In genomic region chr19:46328079-46328478, GRCh38 we compare ENCODE assay signal across 2 cellular contexts.
TF ChIP-seq lines count a peak whose summit lies in the region.

No MANE protein-coding gene starts in this region.

TF ChIP-seq in A549, 52 proteins besides CTCF, POLR2A, EP300 and RAD21:
- no peak for TF ChIP-seq HES2 (IDR thresholded peaks at IDR 0.05)
- no peak for TF ChIP-seq RFX5 (IDR thresholded peaks at IDR 0.05)
- TF ChIP-seq ZSCAN20 (CRISPR knock-in tag; IDR thresholded peaks at IDR 0.05), result no peak
- no peak for TF ChIP-seq RCOR1 (IDR thresholded peaks at IDR 0.05; ENCODE audit: low read depth, low read length)
- no peak for TF ChIP-seq HOXB13 (CRISPR knock-in tag; IDR thresholded peaks at IDR 0.05; ENCODE audit: low read depth)
- no peak for TF ChIP-seq POLR2AphosphoS2 (conservative IDR thresholded peaks at IDR 0.05; ENCODE audit: low read length)
- no peak for TF ChIP-seq GATA3 (IDR thresholded peaks at IDR 0.05; ENCODE audit: borderline replicate concordance)
- no peak for TF ChIP-seq CEBPB (IDR thresholded peaks at IDR 0.05)
- TF ChIP-seq BCL3 (IDR thresholded peaks at IDR 0.05), result no peak
- no peak for TF ChIP-seq ESRRA (IDR thresholded peaks at IDR 0.05; ENCODE audit: borderline replicate concordance, low read length)
- TF ChIP-seq JUN (IDR thresholded peaks at IDR 0.05), result no peak
- no peak for TF ChIP-seq HMGXB4 (CRISPR knock-in tag; IDR thresholded peaks at IDR 0.05; ENCODE audit: borderline replicate concordance)
TF ChIP-seq in A549: peak in this region for 0.

TF ChIP-seq in HepG2, 621 proteins besides CTCF, POLR2A, EP300 and RAD21:
- no peak for TF ChIP-seq GLI4 (CRISPR knock-in tag; IDR thresholded peaks at IDR 0.05; ENCODE audit: borderline replicate concordance)
- peak; percentile 61; the same call in 1 of the 2 replicates for TF ChIP-seq ZNF652 (CRISPR knock-in tag; IDR thresholded peaks at IDR 0.05; ENCODE audit: borderline replicate concordance, low read depth)
